26 cellular contexts compared by ENCODE assay signal in the genomic region with DNA sequence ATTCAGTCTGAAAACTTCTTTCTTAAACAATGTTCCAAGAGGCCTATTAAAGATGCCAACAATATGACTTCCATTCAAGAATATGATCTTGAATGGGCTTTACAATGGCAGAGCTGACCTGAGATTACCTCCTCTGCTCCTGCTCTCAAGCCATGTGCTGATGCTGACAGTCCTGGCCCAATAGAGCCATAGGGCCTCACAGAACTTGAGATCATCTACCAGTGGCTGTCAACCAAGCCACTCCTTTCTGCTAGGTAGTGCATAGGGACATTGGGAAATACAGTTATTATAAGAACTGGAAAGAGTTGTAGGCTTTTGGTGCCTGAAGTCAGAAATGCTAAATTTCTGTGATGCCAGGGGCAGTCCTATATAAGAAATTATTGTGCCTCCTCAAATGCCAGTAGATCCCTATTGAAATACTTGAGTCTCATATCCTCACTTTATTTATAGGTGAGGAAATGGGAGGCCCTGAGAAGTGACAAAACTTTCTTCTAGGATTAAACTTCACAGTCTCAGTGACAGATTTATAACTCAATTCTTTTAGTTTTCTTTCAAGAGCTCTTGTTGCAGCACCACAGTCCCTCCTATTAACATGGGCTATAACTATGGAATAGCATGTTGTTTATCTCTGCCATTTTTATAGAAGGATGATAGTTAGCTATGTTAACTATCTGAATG. TPM values are rescaled to one million over a fixed set of nuclear protein-coding genes. Genes with fewer than 3 reads are reported as not detected.
"Had no signal": no experiment of that assay in that cellular context is flagged by ENCODE, and none has a peak within 500 bp of the region (broad histone marks: within the 10 kb centered on the region; RNA-seq: fewer than 3 reads in every experiment).

No MANE protein-coding gene starts in this region.

- H3K27me3 ChIP-seq: neutrophil, pancreas, right lobe of liver, sigmoid colon, thyroid gland, tibial nerve, upper lobe of left lung, vagina had no signal

- H3K27ac ChIP-seq: neutrophil, pancreas, prostate gland, right lobe of liver, sigmoid colon, thoracic aorta, thyroid gland, tibial nerve, upper lobe of left lung, vagina had no signal

- DNase-seq: naive B cell; naive thymus-derived CD8-positive, alpha-beta T cell; nephron progenitor cell; nucleus accumbens; pancreas; right cardiac atrium; right lobe of liver; sigmoid colon; small intestine; stimulated activated CD4-positive, alpha-beta T cell treated with anti-CD3 and anti-CD28 coated beads, Interleukin-15, amount 100 ng/mL, for 24 hours; stimulated activated CD4-positive, alpha-beta T cell treated with anti-CD3 and anti-CD28 coated beads, Interleukin-2, amount 100 ng/mL, for 24 hours; stimulated activated CD4-positive, alpha-beta T cell treated with anti-CD3 and anti-CD28 coated beads, Interleukin-2, amount 100 ng/mL, for 48 hours; stimulated activated CD4-positive, alpha-beta T cell treated with anti-CD3 and anti-CD28 coated beads, Interleukin-4, amount 100 ng/mL, for 24 hours; stimulated activated naive B cell treated with anti-CD40 and anti-IgM and Interleukin-4, amounts not matched to agents 10 μg/mL and 1 μg/mL and 100 μg/mL, for 72 hours; stimulated activated naive CD8-positive, alpha-beta T cell treated with anti-CD3 and anti-CD28 coated beads, Interleukin-15, amount 100 ng/mL, for 72 hours; stimulated activated naive CD8-positive, alpha-beta T cell treated with anti-CD3 and anti-CD28 coated beads, Interleukin-15, Interleukin-2, amounts not matched to agents 100 U/mL and 50 U/mL, for 24 hours; thyroid gland; trophoblast cell; upper lobe of left lung had no signal

- ATAC-seq: naive thymus-derived CD8-positive, alpha-beta T cell; natural killer cell treated with Interleukin-12 subunit alpha and Interleukin-12 subunit beta and Interleukin-15 and Interleukin-18, amount 100 ng/mL, for 72 hours; pancreas; right cardiac atrium; right lobe of liver; stimulated activated effector memory CD8-positive, alpha-beta T cell treated with anti-CD3 and anti-CD28 coated beads, Interleukin-12 subunit alpha, Interleukin-12 subunit beta, amount 100 ng/mL, for 72 hours; stimulated activated naive B cell treated with anti-CD40 and anti-IgM and Interleukin-4, amounts not matched to agents 10 μg/mL and 1 μg/mL and 100 μg/mL, for 72 hours; stimulated activated naive CD8-positive, alpha-beta T cell treated with anti-CD3 and anti-CD28 coated beads, Interleukin-15, amount 100 ng/mL, for 72 hours; stimulated activated naive CD8-positive, alpha-beta T cell treated with anti-CD3 and anti-CD28 coated beads, Interleukin-15, Interleukin-2, amounts not matched to agents 100 U/mL and 50 U/mL, for 24 hours had no signal

- H3K9me3 ChIP-seq: neutrophil, pancreas, prostate gland, right lobe of liver, sigmoid colon, thoracic aorta, thyroid gland, tibial nerve, upper lobe of left lung, vagina had no signal

- H3K4me1 ChIP-seq: pancreas, prostate gland, thyroid gland, tibial nerve had no signal

- H3K36me3 ChIP-seq: neutrophil, pancreas, prostate gland, right lobe of liver, sigmoid colon, thoracic aorta, thyroid gland, tibial nerve, upper lobe of left lung, vagina had no signal

- H3K4me3 ChIP-seq: pancreas, prostate gland, right lobe of liver, sigmoid colon, thoracic aorta, thyroid gland, tibial nerve, upper lobe of left lung, vagina had no signal

RNA-seq across cellular contexts. Expression of a gene that starts 10.9 kb away (rescaled TPM):
- total RNA-seq: naive thymus-derived CD8-positive, alpha-beta T cell; natural killer cell treated with Interleukin-12 subunit alpha and Interleukin-12 subunit beta and Interleukin-15 and Interleukin-18, amount 100 ng/mL, for 72 hours had no signal
- polyA plus RNA-seq: naive thymus-derived CD8-positive, alpha-beta T cell had no signal
